ENCODE assay signal across 8 cellular contexts in genomic region chr19:40523322-40524047, GRCh38. TPM values are rescaled to one million over a fixed set of nuclear protein-coding genes. Genes with fewer than 3 reads are reported as not detected.
A peak's percentile ranks its signal among the peaks of the same experiment; 100 is the strongest.
DNase-seq lines count a peak whose midpoint lies in the region; ATAC-seq, FAIRE-seq and TF ChIP-seq lines count a peak whose summit lies in the region.

No MANE protein-coding gene starts in this region.

- TF ChIP-seq CTCF in DND-41 (IDR thresholded peaks at IDR 0.05; ENCODE audit: borderline replicate concordance, extremely low read depth, low read length, poor library complexity, severe bottlenecking): peak; percentile 87
- peak; percentile 34; the same call in 1 of the 2 replicates for TF ChIP-seq CTCF in LNCAP (IDR thresholded peaks at IDR 0.05)
- TF ChIP-seq CTCF in heart left ventricle (IDR thresholded peaks at IDR 0.05): peak in 10 of 12 donors; percentile 22 to 62 (median 46)

- H3K36me3 Mint-ChIP-seq in activated naive CD4-positive, alpha-beta T cell treated with anti-CD3 and anti-CD28 coated beads for 36 hours (ENCODE audit: low read depth): no peaks in the 10 kb centered on the region

- peak overlapping the region in 1 of 2 experiments; percentile 41; a peak in 1 of 4 replicates for H3K4me3 ChIP-seq in DND-41 (ENCODE audit: low read depth in 1 of 2, low read length in 2 of 2)
- H3K4me3 ChIP-seq in heart left ventricle: no peak overlapping the region
- no peak overlapping the region for H3K4me3 ChIP-seq in small intestine (ENCODE audit: low read depth in 1 of 2, low read length in 2 of 2)

- no peak for TF ChIP-seq POLR2A in heart left ventricle (IDR thresholded peaks at IDR 0.05)

- H3K4me1 ChIP-seq in DND-41 (ENCODE audit: insufficient read depth, low read length) (peaks cover 4% of the 10 kb centered on the region), heart left ventricle (peaks cover 0 to 11% (median 0%) of the 10 kb centered on the region in 12 donors), small intestine (ENCODE audit: control insufficient read depth in 2 of 2, insufficient read depth in 1 of 2, low read depth in 1 of 2, low read length in 1 of 2) (no peaks in the 10 kb centered on the region)

- intact Hi-C loops in activated naive CD4-positive, alpha-beta T cell treated with anti-CD3 and anti-CD28 coated beads for 36 hours (cut with micrococcal nuclease): loop anchor here (1.0 to 10.0 kb wide), 2 partner anchors 111 to 379 kb away; no protein-coding TSS in a partner anchor
- intact Hi-C loops in heart left ventricle (cut with DNase I): loop anchor here in 7 of 10 donors (5.0 to 10.0 kb wide), 4 partner anchors 59 to 219 kb away; partner anchors contain the start of genes BLVRB (in 2 of the 7) and SPTBN4 (in 2 of the 7)

- H3K27ac ChIP-seq in DND-41 (ENCODE audit: low read length): no peak overlapping the region
- no peak overlapping the region for H3K27ac ChIP-seq in heart left ventricle
- H3K27ac ChIP-seq in small intestine (ENCODE audit: low read depth in 1 of 2, low read length in 1 of 2): no peak overlapping the region

- H3K27me3 ChIP-seq in DND-41 (ENCODE audit: insufficient read depth, low read length, poor library complexity): no peaks in the 10 kb centered on the region
- H3K27me3 ChIP-seq in heart left ventricle: peaks cover 0 to 23% (median 0%) of the 10 kb centered on the region in 9 donors
- H3K27me3 ChIP-seq in small intestine (ENCODE audit: control insufficient read depth in 2 of 2, insufficient read depth in 2 of 2, low read length in 2 of 2): peaks cover 0 to 4% of the 10 kb centered on the region in 2 donors

- H3K36me3 ChIP-seq in DND-41 (ENCODE audit: insufficient read depth, low read length) (no peaks in the 10 kb centered on the region), heart left ventricle (no peaks in the 10 kb centered on the region), small intestine (ENCODE audit: control insufficient read depth in 2 of 2, insufficient read depth in 2 of 2, low read length in 2 of 2) (no peaks in the 10 kb centered on the region)

- H3K4me2 ChIP-seq in DND-41 (ENCODE audit: insufficient read depth, low read length): peak overlapping the region; percentile 44; the same call in 1 of the 2 replicates

- H3K9me3 ChIP-seq in DND-41 (ENCODE audit: insufficient read depth, low read length, severe bottlenecking) (no peaks in the 10 kb centered on the region), heart left ventricle (no peaks in the 10 kb centered on the region), small intestine (ENCODE audit: control insufficient read depth, low read depth) (no peaks in the 10 kb centered on the region)

- no peaks in the 10 kb centered on the region for H3K9me3 Mint-ChIP-seq in activated naive CD4-positive, alpha-beta T cell treated with anti-CD3 and anti-CD28 coated beads for 36 hours

- H3K9ac ChIP-seq in DND-41 (ENCODE audit: low read depth, low read length): no peak overlapping the region

- peak overlapping the region; percentile 65 for H2AFZ ChIP-seq in DND-41 (ENCODE audit: low read depth, low read length)

- H3K27me3 Mint-ChIP-seq in activated naive CD4-positive, alpha-beta T cell treated with anti-CD3 and anti-CD28 coated beads for 36 hours (ENCODE audit: low read depth): peaks cover 12% of the 10 kb centered on the region

- ATAC-seq in DND-41 (ENCODE audit: insufficient read depth, low read depth) (peak; percentile 86), heart left ventricle (peak in 3 of 4 donors; percentile 56 to 77 (median 62)), HG03457 (IDR thresholded peaks at IDR 0.05; ENCODE audit: unreplicated experiment) (no peak)

- H4K20me1 ChIP-seq in DND-41 (ENCODE audit: insufficient read depth, low read length): no peaks in the 10 kb centered on the region

- H3K27ac Mint-ChIP-seq in activated naive CD4-positive, alpha-beta T cell treated with anti-CD3 and anti-CD28 coated beads for 36 hours: no peak overlapping the region

- WGBS in heart left ventricle, 4 donors: 47 to 56% (median 50%) methylated on average over 16 to 17 of the region's 17 CpGs
- 36 to 41% (median 40%) methylated on average over 17 of the region's 17 CpGs for WGBS in small intestine, 3 donors

- DNase-seq in DND-41 (peak; percentile 56), RCC 7860 (ENCODE audit: low spot score) (peak; percentile 37), heart left ventricle (peak in 2 of 5 donors; percentile 44 to 48), small intestine (peak; percentile 93), inferior parietal cortex (ENCODE audit: extremely low spot score) (no peak)
- DNase-seq in activated naive CD4-positive, alpha-beta T cell treated with anti-CD3 and anti-CD28 coated beads for 36 hours: peak; percentile 69

- peaks cover 4% of the 10 kb centered on the region for H3K4me1 Mint-ChIP-seq in activated naive CD4-positive, alpha-beta T cell treated with anti-CD3 and anti-CD28 coated beads for 36 hours (ENCODE audit: low read depth)

- H3K4me3 Mint-ChIP-seq in activated naive CD4-positive, alpha-beta T cell treated with anti-CD3 and anti-CD28 coated beads for 36 hours: no peak overlapping the region

- H3K79me2 ChIP-seq in DND-41 (ENCODE audit: insufficient read depth, low read length): no peaks in the 10 kb centered on the region

- FAIRE-seq in RCC 7860 (lab: Jason Lieb, UNC) (no peak), small intestine (lab: Jason Lieb, UNC) (no peak)

- CTCF ChIA-PET in activated naive CD4-positive, alpha-beta T cell treated with anti-CD3 and anti-CD28 coated beads for 36 hours (lab: Charles Lee): interaction anchor here (0.6 to 4.2 kb wide), 8 partner anchors 47 to 127 kb away, joined by 3 to 26 read pairs (median 4); partner anchors contain the start of gene BLVRB

RNA-seq across cellular contexts. Expression of gene SHKBP1, which starts 53.2 kb away (rescaled TPM):
- total RNA-seq in activated naive CD4-positive, alpha-beta T cell treated with anti-CD3 and anti-CD28 coated beads for 36 hours: 10 to 100 TPM; 90.1 to 99.4 TPM
- 10 to 100 TPM; 16.4 to 52.8 (median 18.4) TPM for total RNA-seq in heart left ventricle
- 10 to 100 TPM; 23.2 to 37.0 TPM for polyA plus RNA-seq in heart left ventricle
- 10 to 100 TPM; 56.6 to 70.3 (median 64.2) TPM for polyA plus RNA-seq in small intestine

RNA-seq across cellular contexts. Expression of gene SPTBN4, which starts 56.7 kb away (rescaled TPM):
- 1 to 10 TPM in 1 of 2 experiments, under 1 TPM in 1; 0.91 to 1.1 TPM for total RNA-seq in activated naive CD4-positive, alpha-beta T cell treated with anti-CD3 and anti-CD28 coated beads for 36 hours
- 1 to 10 TPM; 1.9 to 8.7 (median 4.2) TPM for total RNA-seq in heart left ventricle
- polyA plus RNA-seq in heart left ventricle (1 to 10 TPM; 2.3 to 5.4 TPM), small intestine (1 to 10 TPM in 2 of 3 donors, not detected in 1; 1.1 to 1.8 TPM)

RNA-seq across cellular contexts. Expression of gene BLVRB, which starts 57.9 kb away (rescaled TPM):
- total RNA-seq in activated naive CD4-positive, alpha-beta T cell treated with anti-CD3 and anti-CD28 coated beads for 36 hours: 10 to 100 TPM; 29.4 to 30.2 TPM
- 100 to 1,000 TPM in 5 of 9 donors, 10 to 100 TPM in 4; 76.3 to 330 (median 100) TPM for total RNA-seq in heart left ventricle
- polyA plus RNA-seq in heart left ventricle (100 to 1,000 TPM; 115 to 164 TPM), small intestine (100 to 1,000 TPM; 197 to 206 (median 205) TPM)

Comparison
In these comparisons a context has a peak if more than half of its experiments do, and no peak if none do; other contexts are left out.
1. CTCF ChIP-seq: peak in every context shown above with its lines; median percentile 87 in DND-41; 46 in heart left ventricle; 34 in LNCAP.